22 cellular contexts compared by ENCODE assay signal in the genomic region with DNA sequence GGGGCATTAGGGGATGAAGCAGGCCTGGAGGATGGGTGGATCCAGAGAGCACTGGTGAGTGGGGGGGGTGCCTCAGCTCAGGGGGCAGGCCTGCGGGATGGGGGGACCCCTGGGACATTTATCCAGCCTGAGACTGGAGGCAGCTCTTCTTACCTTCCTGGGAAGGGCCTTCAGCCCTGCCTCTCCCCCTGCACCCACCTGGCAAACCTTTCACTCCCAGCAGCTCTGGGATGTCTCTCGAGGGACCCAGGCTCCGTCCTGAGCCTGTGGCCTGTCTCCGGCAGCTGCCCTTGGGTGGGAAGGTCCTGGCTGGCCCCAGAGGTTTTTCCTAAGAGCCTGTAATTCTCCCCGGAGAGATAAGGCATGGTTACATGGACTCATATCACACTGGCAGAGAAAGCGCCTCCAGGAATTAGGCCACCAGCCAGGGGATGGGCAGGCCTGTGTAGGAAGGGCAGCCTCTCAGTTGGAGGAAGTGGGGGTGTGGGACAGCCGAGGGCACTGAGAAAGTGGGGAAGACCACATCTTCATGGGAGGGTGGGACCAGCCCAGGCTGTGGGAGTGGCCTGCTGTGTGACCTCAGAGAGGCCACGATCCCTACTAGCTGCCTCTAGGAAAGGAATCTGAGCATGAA.
A peak's percentile ranks its signal among the peaks of the same experiment; 100 is the strongest.
DNase-seq lines count a peak whose midpoint lies in the region; ATAC-seq, FAIRE-seq and TF ChIP-seq lines count a peak whose summit lies in the region.
"Had no signal": no experiment of that assay in that cellular context is flagged by ENCODE, and none has a peak within 500 bp of the region (broad histone marks: within the 10 kb centered on the region; RNA-seq: fewer than 3 reads in every experiment).

No MANE protein-coding gene starts in this region.

- no peak for TF ChIP-seq RAD21 in HepG2 (CRISPR knock-in tag; IDR thresholded peaks at IDR 0.05)

- no peak overlapping the region for H3K4me3 Mint-ChIP-seq in CD4-positive, alpha-beta T cell
- H3K4me3 Mint-ChIP-seq: natural killer cell treated with Interleukin-12 subunit alpha and Interleukin-12 subunit beta and Interleukin-15 and Interleukin-18, amount 100 ng/mL, for 72 hours had no signal

- in situ Hi-C loops in HepG2 (cut with HindIII; ENCODE audit: extremely low pct_ligation_motif_present, low pct_unique_long_range_greater_than_20kb): no loop called here

- H3K79me2 ChIP-seq in HepG2 (ENCODE audit: insufficient read depth, low read length): no peaks in the 10 kb centered on the region

- no peaks in the 10 kb centered on the region for H3K4me1 Mint-ChIP-seq in CD4-positive, alpha-beta T cell (ENCODE audit: low read depth)

- no peak for TF ChIP-seq POLR2A in HepG2 (IDR thresholded peaks at IDR 0.05; ENCODE audit: insufficient read depth in 1 of 2, low read depth in 2 of 2, low read length in 2 of 2)

- no peak for FAIRE-seq in HepG2 (lab: Jason Lieb, UNC)
- FAIRE-seq: A204.1, frontal cortex had no signal

- no peak overlapping the region for H2AFZ ChIP-seq in HepG2 (ENCODE audit: low read length)

- POLR2A ChIA-PET in HepG2 (lab: Yijun Ruan, JAX): no interaction called here
- POLR2A ChIA-PET in CD4-positive, alpha-beta T cell (lab: Charles Lee): no interaction called here

- no peak overlapping the region for H3K4me3 ChIP-seq in right atrium auricular region
- H3K4me3 ChIP-seq in HepG2 (replicated peaks in 1 of 3; ENCODE audit: insufficient read depth in 1 of 3, low read depth in 2 of 3, low read length in 3 of 3): no peak overlapping the region
- H3K4me3 ChIP-seq: ascending aorta, BLaER1 had no signal

- CTCF ChIA-PET in HepG2 (lab: Yijun Ruan, JAX; ENCODE audit: low intra/inter-chr PET ratio, low total read pairs): no interaction called here
- CTCF ChIA-PET in CD4-positive, alpha-beta T cell (lab: Charles Lee): interaction anchor here (1.3 kb wide), 1 partner anchor 20 kb away, joined by 3 read pairs; no protein-coding TSS in a partner anchor

- no peak for TF ChIP-seq EP300 in HepG2 (IDR thresholded peaks at IDR 0.05; ENCODE audit: low read depth in 2 of 2, low read length in 2 of 2)
- no peak for TF ChIP-seq EP300 in HepG2 (CRISPR knock-in tag; IDR thresholded peaks at IDR 0.05; ENCODE audit: borderline replicate concordance)

- DNase-seq in Right ventricle myocardium superior (no peak), right atrium auricular region (ENCODE audit: low spot score) (no peak), amniotic epithelial cell (ENCODE audit: low read depth) (peak; percentile 21), HepG2 (ENCODE audit: low spot score) (no peak), NCI-H187 (lab: John Stamatoyannopoulos, UW) (no peak)
- DNase-seq in CD4-positive, alpha-beta T cell: no peak
- DNase-seq: activated naive CD4-positive, alpha-beta T cell treated with anti-CD3 and anti-CD28 coated beads, Interleukin-2, amount 50 U/mL, for 16 hours; Calu3; NCI-H1694; NCI-H2227 treated with DMSO at 0.1 percent for 48 hours; stimulated activated CD4-positive, alpha-beta T cell treated with anti-CD3 and anti-CD28 coated beads, Interleukin-2, amount 100 ng/mL, for 48 hours; stimulated activated naive CD8-positive, alpha-beta T cell treated with anti-CD3 and anti-CD28 coated beads, Interleukin-15, Interleukin-2, amounts not matched to agents 100 U/mL and 50 U/mL, for 24 hours; trophoblast cell had no signal

- H3K27me3 ChIP-seq in right atrium auricular region (no peaks in the 10 kb centered on the region), HepG2 (ENCODE audit: control insufficient read depth in 1 of 2, insufficient read depth in 2 of 2, low read length in 2 of 2) (peaks cover 5 to 28% of the 10 kb centered on the region in 2 experiments; a peak in 3 of 5 replicates)
- no peaks in the 10 kb centered on the region for H3K27me3 ChIP-seq in CD4-positive, alpha-beta T cell (ENCODE audit: control insufficient read depth, insufficient read depth, low read length)
- H3K27me3 ChIP-seq: ascending aorta, BLaER1 had no signal

- H3K36me3 ChIP-seq in right atrium auricular region: no peaks in the 10 kb centered on the region
- no peaks in the 10 kb centered on the region for H3K36me3 ChIP-seq in HepG2 (replicated peaks in 1 of 2; ENCODE audit: control insufficient read depth in 1 of 2, insufficient read depth in 2 of 2, low read length in 2 of 2)
- H3K36me3 ChIP-seq: ascending aorta, BLaER1 had no signal

- 0 out of 2 replicates have a peak overlapping the region, but pooled peaks have one; percentile 12 for H3K4me2 ChIP-seq in HepG2 (ENCODE audit: low read depth, low read length)
- H3K4me2 ChIP-seq: BLaER1 had no signal

- WGBS in HepG2 (ENCODE audit: low lambda C conversion rate): 25% methylated on average over 4 of the region's 8 CpGs

- ATAC-seq in Right ventricle myocardium superior (ENCODE audit: poor library complexity) (peak; percentile 85), HepG2 (peak; percentile 19), HG02623 (IDR thresholded peaks at IDR 0.05; ENCODE audit: unreplicated experiment) (no peak), HG02840 (IDR thresholded peaks at IDR 0.05; ENCODE audit: low FRiP score, unreplicated experiment) (no peak)
- no peak for ATAC-seq in CD4-positive, alpha-beta T cell (ENCODE audit: poor library complexity)
- ATAC-seq: Panc1; stimulated activated naive CD8-positive, alpha-beta T cell treated with anti-CD3 and anti-CD28 coated beads, Interleukin-15, Interleukin-2, amounts not matched to agents 100 U/mL and 50 U/mL, for 24 hours had no signal

- H3K4me1 ChIP-seq in right atrium auricular region (no peaks in the 10 kb centered on the region), HepG2 (ENCODE audit: insufficient read depth, low read length) (no peaks in the 10 kb centered on the region)
- H3K4me1 ChIP-seq: ascending aorta had no signal

- no peaks in the 10 kb centered on the region for H3K27me3 Mint-ChIP-seq in CD4-positive, alpha-beta T cell

- H3K9me3 ChIP-seq in right atrium auricular region (no peaks in the 10 kb centered on the region), HepG2 (ENCODE audit: low read length) (no peaks in the 10 kb centered on the region)
- H3K9me3 ChIP-seq in CD4-positive, alpha-beta T cell (ENCODE audit: control insufficient read depth, low read length): no peaks in the 10 kb centered on the region
- H3K9me3 ChIP-seq: ascending aorta, BLaER1 had no signal

- no peaks in the 10 kb centered on the region for H3K9me3 Mint-ChIP-seq in CD4-positive, alpha-beta T cell
- H3K9me3 Mint-ChIP-seq: natural killer cell treated with Interleukin-12 subunit alpha and Interleukin-12 subunit beta and Interleukin-15 and Interleukin-18, amount 100 ng/mL, for 72 hours had no signal

- no peaks in the 10 kb centered on the region for H4K20me1 ChIP-seq in HepG2 (ENCODE audit: insufficient read depth, low read length)
- H4K20me1 ChIP-seq: BLaER1 had no signal

- TF ChIP-seq CTCF in right atrium auricular region (IDR thresholded peaks at IDR 0.05) (no peak), HepG2 (CRISPR knock-in tag; IDR thresholded peaks at IDR 0.05) (no peak)
- TF ChIP-seq CTCF in CD4-positive, alpha-beta T cell (IDR thresholded peaks at IDR 0.05): no peak

- intact Hi-C loops in Right ventricle myocardium superior (cut with DNase I): no loop called here
- intact Hi-C loops in HepG2 (cut with micrococcal nuclease; ENCODE audit: unreplicated experiment): no loop called here
- intact Hi-C loops in CD4-positive, alpha-beta T cell (cut with DNase I, micrococcal nuclease): no loop called here

- H3K9ac ChIP-seq in HepG2 (ENCODE audit: insufficient read depth, low read depth, low read length): no peak overlapping the region
- H3K9ac ChIP-seq: BLaER1 had no signal

- H3K27ac ChIP-seq in right atrium auricular region (no peak overlapping the region), HepG2 (ENCODE audit: extremely low read length, insufficient read depth, low read length) (no peak overlapping the region)
- H3K27ac ChIP-seq in CD4-positive, alpha-beta T cell (ENCODE audit: low read depth, low read length): no peak overlapping the region
- H3K27ac ChIP-seq: ascending aorta, BLaER1 had no signal

- no TSS peak for BruUV-seq in HepG2 (replicated peaks; lab: Mats Ljungman, UMichigan)

- no peak overlapping the region for H3K27ac Mint-ChIP-seq in CD4-positive, alpha-beta T cell
- H3K27ac Mint-ChIP-seq: natural killer cell treated with Interleukin-12 subunit alpha and Interleukin-12 subunit beta and Interleukin-15 and Interleukin-18, amount 100 ng/mL, for 72 hours; progenitor cell of endocrine pancreas had no signal

- H3K36me3 Mint-ChIP-seq in CD4-positive, alpha-beta T cell (ENCODE audit: low read depth): no peaks in the 10 kb centered on the region
- H3K36me3 Mint-ChIP-seq: natural killer cell treated with Interleukin-12 subunit alpha and Interleukin-12 subunit beta and Interleukin-15 and Interleukin-18, amount 100 ng/mL, for 72 hours had no signal

TF ChIP-seq in HepG2, 621 proteins besides CTCF, POLR2A, EP300 and RAD21 (continues in another document):
- no peak for TF ChIP-seq NFYB (CRISPR knock-in tag; IDR thresholded peaks at IDR 0.05)
- TF ChIP-seq ELF1 (CRISPR knock-in tag; IDR thresholded peaks at IDR 0.05): no peak
- TF ChIP-seq ZNF616 (CRISPR knock-in tag; IDR thresholded peaks at IDR 0.05; ENCODE audit: low read depth): no peak
- TF ChIP-seq TBP (CRISPR knock-in tag; IDR thresholded peaks at IDR 0.05): no peak
- TF ChIP-seq BHLHE40 (IDR thresholded peaks at IDR 0.05; ENCODE audit: low read length): no peak
- TF ChIP-seq PHF8 (CRISPR knock-in tag; IDR thresholded peaks at IDR 0.05): no peak
- TF ChIP-seq SMAD1 (CRISPR knock-in tag; IDR thresholded peaks at IDR 0.05; ENCODE audit: borderline replicate concordance, low read depth): no peak
- TF ChIP-seq AKAP8 (CRISPR knock-in tag; IDR thresholded peaks at IDR 0.05): no peak
- TF ChIP-seq ZNF652 (CRISPR knock-in tag; IDR thresholded peaks at IDR 0.05; ENCODE audit: borderline replicate concordance, low read depth): no peak
- no peak for TF ChIP-seq ZNF839 (CRISPR knock-in tag; IDR thresholded peaks at IDR 0.05; ENCODE audit: borderline replicate concordance)
- no peak for TF ChIP-seq TOE1 (CRISPR knock-in tag; IDR thresholded peaks at IDR 0.05)
- no peak for TF ChIP-seq SMAD9 (CRISPR knock-in tag; IDR thresholded peaks at IDR 0.05)
- TF ChIP-seq SOX6 (IDR thresholded peaks at IDR 0.05): no peak
- no peak for TF ChIP-seq SOX6 (CRISPR knock-in tag; IDR thresholded peaks at IDR 0.05)
- TF ChIP-seq ZC3H4 (CRISPR knock-in tag; IDR thresholded peaks at IDR 0.05; ENCODE audit: borderline replicate concordance): no peak

Comparison
In these comparisons a context has a peak if more than half of its experiments do, and no peak if none do; other contexts are left out.
1. ATAC-seq: peak in Right ventricle myocardium superior (single experiment) and HepG2 (single experiment); none in HG02623 (single experiment), CD4-positive, alpha-beta T cell (single experiment) and HG02840 (single experiment).